In genomic region chr16:557463-558297, GRCh38 we compare ENCODE assay signal across 2 cellular contexts.
TF ChIP-seq lines count a peak whose summit lies in the region.

No MANE protein-coding gene starts in this region.

TF ChIP-seq in HepG2, 621 proteins besides CTCF, POLR2A, EP300 and RAD21:
- TF ChIP-seq ZBTB33 (CRISPR knock-in tag; IDR thresholded peaks at IDR 0.05): peak; percentile 57
- no peak for TF ChIP-seq ZGPAT (CRISPR knock-in tag; IDR thresholded peaks at IDR 0.05)
- TF ChIP-seq FOXM1 (CRISPR knock-in tag; IDR thresholded peaks at IDR 0.05): no peak
- TF ChIP-seq HNRNPL (IDR thresholded peaks at IDR 0.05; ENCODE audit: low read depth, low read length): peak; percentile 92
- TF ChIP-seq, protein P1, sequence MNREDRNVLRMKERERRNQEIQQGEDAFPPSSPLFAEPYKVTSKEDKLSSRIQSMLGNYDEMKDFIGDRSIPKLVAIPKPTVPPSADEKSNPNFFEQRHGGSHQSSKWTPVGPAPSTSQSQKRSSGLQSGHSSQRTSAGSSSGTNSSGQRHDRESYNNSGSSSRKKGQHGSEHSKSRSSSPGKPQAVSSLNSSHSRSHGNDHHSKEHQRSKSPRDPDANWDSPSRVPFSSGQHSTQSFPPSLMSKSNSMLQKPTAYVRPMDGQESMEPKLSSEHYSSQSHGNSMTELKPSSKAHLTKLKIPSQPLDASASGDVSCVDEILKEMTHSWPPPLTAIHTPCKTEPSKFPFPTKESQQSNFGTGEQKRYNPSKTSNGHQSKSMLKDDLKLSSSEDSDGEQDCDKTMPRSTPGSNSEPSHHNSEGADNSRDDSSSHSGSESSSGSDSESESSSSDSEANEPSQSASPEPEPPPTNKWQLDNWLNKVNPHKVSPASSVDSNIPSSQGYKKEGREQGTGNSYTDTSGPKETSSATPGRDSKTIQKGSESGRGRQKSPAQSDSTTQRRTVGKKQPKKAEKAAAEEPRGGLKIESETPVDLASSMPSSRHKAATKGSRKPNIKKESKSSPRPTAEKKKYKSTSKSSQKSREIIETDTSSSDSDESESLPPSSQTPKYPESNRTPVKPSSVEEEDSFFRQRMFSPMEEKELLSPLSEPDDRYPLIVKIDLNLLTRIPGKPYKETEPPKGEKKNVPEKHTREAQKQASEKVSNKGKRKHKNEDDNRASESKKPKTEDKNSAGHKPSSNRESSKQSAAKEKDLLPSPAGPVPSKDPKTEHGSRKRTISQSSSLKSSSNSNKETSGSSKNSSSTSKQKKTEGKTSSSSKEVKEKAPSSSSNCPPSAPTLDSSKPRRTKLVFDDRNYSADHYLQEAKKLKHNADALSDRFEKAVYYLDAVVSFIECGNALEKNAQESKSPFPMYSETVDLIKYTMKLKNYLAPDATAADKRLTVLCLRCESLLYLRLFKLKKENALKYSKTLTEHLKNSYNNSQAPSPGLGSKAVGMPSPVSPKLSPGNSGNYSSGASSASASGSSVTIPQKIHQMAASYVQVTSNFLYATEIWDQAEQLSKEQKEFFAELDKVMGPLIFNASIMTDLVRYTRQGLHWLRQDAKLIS (CRISPR knock-in tag; IDR thresholded peaks at IDR 0.05): no peak
- no peak for TF ChIP-seq MZF1 (CRISPR knock-in tag; IDR thresholded peaks at IDR 0.05; ENCODE audit: borderline replicate concordance)
- TF ChIP-seq, protein P2, sequence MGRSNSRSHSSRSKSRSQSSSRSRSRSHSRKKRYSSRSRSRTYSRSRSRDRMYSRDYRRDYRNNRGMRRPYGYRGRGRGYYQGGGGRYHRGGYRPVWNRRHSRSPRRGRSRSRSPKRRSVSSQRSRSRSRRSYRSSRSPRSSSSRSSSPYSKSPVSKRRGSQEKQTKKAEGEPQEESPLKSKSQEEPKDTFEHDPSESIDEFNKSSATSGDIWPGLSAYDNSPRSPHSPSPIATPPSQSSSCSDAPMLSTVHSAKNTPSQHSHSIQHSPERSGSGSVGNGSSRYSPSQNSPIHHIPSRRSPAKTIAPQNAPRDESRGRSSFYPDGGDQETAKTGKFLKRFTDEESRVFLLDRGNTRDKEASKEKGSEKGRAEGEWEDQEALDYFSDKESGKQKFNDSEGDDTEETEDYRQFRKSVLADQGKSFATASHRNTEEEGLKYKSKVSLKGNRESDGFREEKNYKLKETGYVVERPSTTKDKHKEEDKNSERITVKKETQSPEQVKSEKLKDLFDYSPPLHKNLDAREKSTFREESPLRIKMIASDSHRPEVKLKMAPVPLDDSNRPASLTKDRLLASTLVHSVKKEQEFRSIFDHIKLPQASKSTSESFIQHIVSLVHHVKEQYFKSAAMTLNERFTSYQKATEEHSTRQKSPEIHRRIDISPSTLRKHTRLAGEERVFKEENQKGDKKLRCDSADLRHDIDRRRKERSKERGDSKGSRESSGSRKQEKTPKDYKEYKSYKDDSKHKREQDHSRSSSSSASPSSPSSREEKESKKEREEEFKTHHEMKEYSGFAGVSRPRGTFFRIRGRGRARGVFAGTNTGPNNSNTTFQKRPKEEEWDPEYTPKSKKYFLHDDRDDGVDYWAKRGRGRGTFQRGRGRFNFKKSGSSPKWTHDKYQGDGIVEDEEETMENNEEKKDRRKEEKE (IDR thresholded peaks at IDR 0.05): no peak
- no peak for TF ChIP-seq IKZF1 (IDR thresholded peaks at IDR 0.05)
- 0 out of 2 replicates have a peak, but pooled peaks have one; percentile 2 for TF ChIP-seq ZMAT3 (CRISPR knock-in tag; conservative IDR thresholded peaks at IDR 0.05)
- no peak for TF ChIP-seq NR2F2 (IDR thresholded peaks at IDR 0.05; ENCODE audit: borderline replicate concordance, low read depth)
- no peak for TF ChIP-seq ZNF546 (CRISPR knock-in tag; conservative IDR thresholded peaks at IDR 0.05)
- TF ChIP-seq NR2C2 (CRISPR knock-in tag; IDR thresholded peaks at IDR 0.05; ENCODE audit: borderline replicate concordance): no peak
- TF ChIP-seq SRSF1 (optimal IDR thresholded peaks at IDR 0.05; ENCODE audit: low read depth, low read length): peak; percentile 13
- TF ChIP-seq ZNF777 (CRISPR knock-in tag; IDR thresholded peaks at IDR 0.05): no peak
- TF ChIP-seq KDM2A (CRISPR knock-in tag; IDR thresholded peaks at IDR 0.05; ENCODE audit: borderline replicate concordance, low read depth): no peak
- TF ChIP-seq NFYB (CRISPR knock-in tag; IDR thresholded peaks at IDR 0.05): no peak
- TF ChIP-seq HOXA5 (CRISPR knock-in tag; IDR thresholded peaks at IDR 0.05): no peak

TF ChIP-seq in IMR-90, 13 proteins besides CTCF, POLR2A, EP300 and RAD21:
- TF ChIP-seq RFX5 (IDR thresholded peaks at IDR 0.05; ENCODE audit: low read depth, low read length): no peak
- TF ChIP-seq RCOR1 (IDR thresholded peaks at IDR 0.05; ENCODE audit: insufficient replicate concordance, low read length): no peak
- TF ChIP-seq MXI1 (IDR thresholded peaks at IDR 0.05; ENCODE audit: borderline replicate concordance, low read depth, low read length): no peak
- no peak for TF ChIP-seq MAZ (IDR thresholded peaks at IDR 0.05; ENCODE audit: borderline replicate concordance, low read depth, low read length)
- no peak for TF ChIP-seq BHLHE40 (IDR thresholded peaks at IDR 0.05; ENCODE audit: low read depth, low read length)
- TF ChIP-seq SMC3 (IDR thresholded peaks at IDR 0.05; ENCODE audit: low read depth, low read length): no peak
- no peak for TF ChIP-seq NFE2L2 (IDR thresholded peaks at IDR 0.05; ENCODE audit: low read depth, low read length)
- no peak for TF ChIP-seq CEBPB (IDR thresholded peaks at IDR 0.05; ENCODE audit: low read depth, low read length)
- TF ChIP-seq, protein P3, sequence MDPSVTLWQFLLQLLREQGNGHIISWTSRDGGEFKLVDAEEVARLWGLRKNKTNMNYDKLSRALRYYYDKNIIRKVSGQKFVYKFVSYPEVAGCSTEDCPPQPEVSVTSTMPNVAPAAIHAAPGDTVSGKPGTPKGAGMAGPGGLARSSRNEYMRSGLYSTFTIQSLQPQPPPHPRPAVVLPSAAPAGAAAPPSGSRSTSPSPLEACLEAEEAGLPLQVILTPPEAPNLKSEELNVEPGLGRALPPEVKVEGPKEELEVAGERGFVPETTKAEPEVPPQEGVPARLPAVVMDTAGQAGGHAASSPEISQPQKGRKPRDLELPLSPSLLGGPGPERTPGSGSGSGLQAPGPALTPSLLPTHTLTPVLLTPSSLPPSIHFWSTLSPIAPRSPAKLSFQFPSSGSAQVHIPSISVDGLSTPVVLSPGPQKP (IDR thresholded peaks at IDR 0.05; ENCODE audit: borderline replicate concordance, low read depth, low read length): no peak
- TF ChIP-seq USF2 (IDR thresholded peaks at IDR 0.05; ENCODE audit: low read depth, low read length): no peak
- TF ChIP-seq FOS (IDR thresholded peaks at IDR 0.05; ENCODE audit: low read depth, low read length): no peak
- TF ChIP-seq MAFK (IDR thresholded peaks at IDR 0.05; ENCODE audit: low read depth, low read length): no peak
- no peak for TF ChIP-seq CHD1 (IDR thresholded peaks at IDR 0.05; ENCODE audit: low read depth, low read length)
